ENCODE assay signal across 20 cellular contexts in genomic region chr21:34897828-34898227, GRCh38.
A peak's percentile ranks its signal among the peaks of the same experiment; 100 is the strongest.
DNase-seq lines count a peak whose midpoint lies in the region; ATAC-seq lines count a peak whose summit lies in the region.
"Had no signal": no experiment of that assay in that cellular context is flagged by ENCODE, and none has a peak within 500 bp of the region (broad histone marks: within the 10 kb centered on the region; RNA-seq: fewer than 3 reads in every experiment).

No MANE protein-coding gene starts in this region.

- peak; percentile 16 for DNase-seq in activated naive CD4-positive, alpha-beta T cell treated with Interleukin-2 at 50 U/mL for 16 hours
- no peak for DNase-seq in activated naive CD4-positive, alpha-beta T cell treated with anti-CD3 and anti-CD28 coated beads, Interleukin-2, amount 50 U/mL, for 16 hours
- DNase-seq in stimulated activated CD4-positive, alpha-beta T cell treated with anti-CD3 and anti-CD28 coated beads, Interleukin-4, amount 100 ng/mL, for 24 hours, result peak; percentile 30
- DNase-seq in stimulated activated CD4-positive, alpha-beta T cell treated with anti-CD3 and anti-CD28 coated beads, Interleukin-4, amount 100 ng/mL, for 1 hour, result no peak
- DNase-seq in activated naive CD4-positive, alpha-beta T cell treated with anti-CD3 and anti-CD28 coated beads, Interleukin-2, amount 50 U/mL, for 72 hours (ENCODE audit: low spot score in 2 of 2), result no peak
- DNase-seq in Right ventricle myocardium superior (no peak), NCI-H146 treated with DMSO at 0.1 percent for 48 hours (lab: John Stamatoyannopoulos, UW; ENCODE audit: unreplicated experiment) (no peak)
- DNase-seq: ACHN; C1 segment of cervical spinal cord; CD8-positive, alpha-beta memory T cell; DMS79; GM23248; IMR-90; Karpas-422; NCI-H1417 treated with DMSO at 0.1 percent for 48 hours; NCI-H1930; NCI-H345; NCI-H524 treated with DMSO at 0.1 percent for 48 hours; PC-3; RPMI8226 had no signal

- H3K27ac Mint-ChIP-seq in activated naive CD4-positive, alpha-beta T cell treated with anti-CD3 and anti-CD28 coated beads, Interleukin-2, amount 50 U/mL, for 72 hours, result no peak overlapping the region

- peaks cover 13 to 16% of the 10 kb centered on the region in 2 donors for H3K9me3 Mint-ChIP-seq in activated naive CD4-positive, alpha-beta T cell treated with anti-CD3 and anti-CD28 coated beads, Interleukin-2, amount 50 U/mL, for 72 hours

- ATAC-seq in activated naive CD4-positive, alpha-beta T cell treated with anti-CD3 and anti-CD28 coated beads, Interleukin-2, amount 50 U/mL, for 72 hours, result peak; percentile 38 to 86
- no peak for ATAC-seq in Right ventricle myocardium superior (ENCODE audit: poor library complexity)
- ATAC-seq: PC-3 had no signal

- intact Hi-C loops in Right ventricle myocardium superior (cut with DNase I), result no loop called here

- H3K36me3 Mint-ChIP-seq in activated naive CD4-positive, alpha-beta T cell treated with anti-CD3 and anti-CD28 coated beads, Interleukin-2, amount 50 U/mL, for 72 hours, result peaks cover 13 to 38% of the 10 kb centered on the region in 2 donors

Comparison
In these comparisons a context has a peak if more than half of its experiments do, and no peak if none do; other contexts are left out.
1. DNase-seq: peak in activated naive CD4-positive, alpha-beta T cell treated with Interleukin-2 at 50 U/mL for 16 hours (single experiment) and stimulated activated CD4-positive, alpha-beta T cell treated with anti-CD3 and anti-CD28 coated beads, Interleukin-4, amount 100 ng/mL, for 24 hours (single experiment); none in activated naive CD4-positive, alpha-beta T cell treated with anti-CD3 and anti-CD28 coated beads, Interleukin-2, amount 50 U/mL, for 16 hours (single experiment), stimulated activated CD4-positive, alpha-beta T cell treated with anti-CD3 and anti-CD28 coated beads, Interleukin-4, amount 100 ng/mL, for 1 hour (single experiment), activated naive CD4-positive, alpha-beta T cell treated with anti-CD3 and anti-CD28 coated beads, Interleukin-2, amount 50 U/mL, for 72 hours (0 of 2), Right ventricle myocardium superior (single experiment) and NCI-H146 treated with DMSO at 0.1 percent for 48 hours (single experiment).